ENCODE assay signal across 1 cellular context in genomic region chr10:21296575-21297355, GRCh38.
TF ChIP-seq lines count a peak whose summit lies in the region.

No MANE protein-coding gene starts in this region.

TF ChIP-seq in HepG2, 621 proteins besides CTCF, POLR2A, EP300 and RAD21 (continued from another document):
- TF ChIP-seq ZBTB40 (IDR thresholded peaks at IDR 0.05) (no peak), ZBTB40 (CRISPR knock-in tag; IDR thresholded peaks at IDR 0.05) (no peak), SSRP1 (CRISPR knock-in tag; IDR thresholded peaks at IDR 0.05) (no peak), ZNF335 (CRISPR knock-in tag; IDR thresholded peaks at IDR 0.05) (no peak)
